In genomic region chr14:77593501-77593911, GRCh38 we compare ENCODE assay signal across 1 cellular context.
TF ChIP-seq lines count a peak whose summit lies in the region.

No MANE protein-coding gene starts in this region.

TF ChIP-seq in GM23338, 12 proteins besides CTCF, POLR2A, EP300 and RAD21 (continued from another document):
- TF ChIP-seq REST (IDR thresholded peaks at IDR 0.05; ENCODE audit: unreplicated experiment) (no peak), EZH2phosphoT487 (IDR thresholded peaks at IDR 0.05; ENCODE audit: unreplicated experiment) (no peak), ZNF331 (CRISPR knock-in tag; IDR thresholded peaks at IDR 0.05; ENCODE audit: low read depth) (no peak)
